ENCODE assay signal across 21 cellular contexts in the genomic region with DNA sequence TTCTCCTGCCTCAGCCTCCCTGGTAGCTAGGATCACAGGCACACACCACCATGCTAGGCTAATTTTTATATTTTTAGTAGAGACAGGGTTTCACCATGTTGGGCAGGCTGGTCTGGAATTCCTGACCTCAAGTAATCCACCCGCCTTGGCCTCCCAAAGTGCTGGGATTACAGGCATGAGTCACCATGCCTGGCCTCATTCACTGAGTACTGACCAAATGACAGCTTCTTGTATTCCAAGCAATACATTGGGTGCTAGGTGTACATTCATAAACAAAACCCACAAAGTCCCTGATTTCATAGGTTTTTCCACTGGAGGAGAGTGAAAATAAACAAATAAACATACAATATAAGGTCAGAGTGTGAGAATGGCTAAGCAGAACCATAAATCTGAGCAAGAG.
DNase-seq lines count a peak whose midpoint lies in the region; ATAC-seq and TF ChIP-seq lines count a peak whose summit lies in the region.
"Had no signal": no experiment of that assay in that cellular context is flagged by ENCODE, and none has a peak within 500 bp of the region (broad histone marks: within the 10 kb centered on the region; RNA-seq: fewer than 3 reads in every experiment).

No MANE protein-coding gene starts in this region.

- no peaks in the 10 kb centered on the region for H3K36me3 ChIP-seq in IMR-90 (ENCODE audit: control insufficient read depth, insufficient read depth, low read length)
- H3K36me3 ChIP-seq in esophagus muscularis mucosa = no peaks in the 10 kb centered on the region
- H3K36me3 ChIP-seq in neuronal stem cell (replicated peaks in 1 of 2; ENCODE audit: control insufficient read depth in 2 of 2, insufficient read depth in 2 of 2, low read length in 2 of 2) = no peaks in the 10 kb centered on the region
- H3K36me3 ChIP-seq: colonic mucosa, uterus had no signal

- no peak overlapping the region for H2BK20ac ChIP-seq in IMR-90 (ENCODE audit: low read depth, low read length)

- dilution Hi-C loops in IMR-90 (cut with HindIII; ENCODE audit: low sequenced_read_pairs, unreplicated experiment) = no loop called here

- H2AFZ ChIP-seq in IMR-90 (replicated peaks; ENCODE audit: low read length, poor library complexity) = no peak overlapping the region
- no peak overlapping the region for H2AFZ ChIP-seq in neuronal stem cell (ENCODE audit: low read length)

- no peaks in the 10 kb centered on the region for H4K20me1 ChIP-seq in IMR-90 (ENCODE audit: insufficient read depth, low read length)

- peaks cover 4% of the 10 kb centered on the region for H3K4me1 Mint-ChIP-seq in endothelial cell (ENCODE audit: unreplicated experiment)
- H3K4me1 Mint-ChIP-seq in activated CD4-positive, alpha-beta T cell treated with anti-CD3 and anti-CD28 coated beads, Interleukin-2, amount 10 ng/mL, durations not matched to agents 7 days and 5 days = no peaks in the 10 kb centered on the region
- H3K4me1 Mint-ChIP-seq: CD14-positive monocyte; stimulated activated naive CD8-positive, alpha-beta T cell treated with anti-CD3 and anti-CD28 coated beads, Interleukin-15, amount 100 ng/mL, for 72 hours had no signal

- H2BK5ac ChIP-seq in IMR-90 (ENCODE audit: low read depth, low read length, poor library complexity, severe bottlenecking) (no peak overlapping the region), neuronal stem cell (ENCODE audit: low read length) (no peak overlapping the region)

- H3K9me3 ChIP-seq in IMR-90 (ENCODE audit: control insufficient read depth, insufficient read depth, low read length) (no peaks in the 10 kb centered on the region), esophagus muscularis mucosa (no peaks in the 10 kb centered on the region), neuronal stem cell (replicated peaks in 1 of 2; ENCODE audit: control insufficient read depth in 2 of 2, insufficient read depth in 1 of 2, low read depth in 1 of 2, low read length in 2 of 2) (no peaks in the 10 kb centered on the region)
- H3K9me3 ChIP-seq: A549, colonic mucosa, uterus had no signal

- H2AK5ac ChIP-seq in IMR-90 (ENCODE audit: low read depth, low read length) (no peak overlapping the region), neuronal stem cell (ENCODE audit: low read depth, low read length) (no peak overlapping the region)

- in situ Hi-C loops in IMR-90 (cut with MboI; ENCODE audit: low sequenced_read_pairs) (no loop called here), astrocyte of the cerebellum (cut with HindIII; ENCODE audit: low sequenced_read_pairs) (no loop called here)

- no TSS peak for BruUV-seq in IMR-90 (replicated peaks; lab: Mats Ljungman, UMichigan)

- ATAC-seq in IMR-90 (ENCODE audit: low read depth) = peak; percentile 62; the same call in 1 of the 2 replicates
- ATAC-seq: A549; natural killer cell treated with Interleukin-12 subunit alpha and Interleukin-12 subunit beta and Interleukin-15 and Interleukin-18, amount 100 ng/mL, for 72 hours; stimulated activated naive CD8-positive, alpha-beta T cell treated with anti-CD3 and anti-CD28 coated beads, Interleukin-15, amount 100 ng/mL, for 72 hours had no signal

- no peak overlapping the region for H3K56ac ChIP-seq in IMR-90 (ENCODE audit: extremely low read depth, insufficient read depth, low read length)

- no peak overlapping the region for H3K4me3 Mint-ChIP-seq in endothelial cell (ENCODE audit: unreplicated experiment)
- H3K4me3 Mint-ChIP-seq in activated CD4-positive, alpha-beta T cell treated with anti-CD3 and anti-CD28 coated beads, Interleukin-2, amount 10 ng/mL, durations not matched to agents 7 days and 5 days = no peak overlapping the region
- H3K4me3 Mint-ChIP-seq: CD14-positive monocyte; H9; natural killer cell treated with Interleukin-12 subunit alpha and Interleukin-12 subunit beta and Interleukin-15 and Interleukin-18, amount 100 ng/mL, for 72 hours; stimulated activated naive CD8-positive, alpha-beta T cell treated with anti-CD3 and anti-CD28 coated beads, Interleukin-15, amount 100 ng/mL, for 72 hours had no signal

- H3K27me3 ChIP-seq in IMR-90 (ENCODE audit: control insufficient read depth, insufficient read depth, low read length) (peaks cover 13% of the 10 kb centered on the region), esophagus muscularis mucosa (no peaks in the 10 kb centered on the region), neuronal stem cell (ENCODE audit: control insufficient read depth in 3 of 3, insufficient read depth in 3 of 3, low read depth in 1 of 3, low read length in 3 of 3) (no peaks in the 10 kb centered on the region)
- H3K27me3 ChIP-seq: colonic mucosa, uterus had no signal

- TF ChIP-seq POLR2A in IMR-90 (IDR thresholded peaks at IDR 0.05; ENCODE audit: low read depth, low read length) = no peak
- no peak for TF ChIP-seq POLR2A in esophagus muscularis mucosa (IDR thresholded peaks at IDR 0.05; ENCODE audit: low read depth)

- no peaks in the 10 kb centered on the region for H3K79me1 ChIP-seq in IMR-90 (ENCODE audit: low read depth in 1 of 2, low read length in 2 of 2)
- H3K79me1 ChIP-seq in neuronal stem cell (ENCODE audit: low read depth, low read length) = no peaks in the 10 kb centered on the region

- TF ChIP-seq RAD21 in IMR-90 (IDR thresholded peaks at IDR 0.05; ENCODE audit: low read length) = no peak

- H3K27me3 Mint-ChIP-seq in endothelial cell (ENCODE audit: unreplicated experiment) = no peaks in the 10 kb centered on the region
- H3K27me3 Mint-ChIP-seq in activated CD4-positive, alpha-beta T cell treated with anti-CD3 and anti-CD28 coated beads, Interleukin-2, amount 10 ng/mL, durations not matched to agents 7 days and 5 days = peaks cover 3% of the 10 kb centered on the region
- H3K27me3 Mint-ChIP-seq: stimulated activated naive CD8-positive, alpha-beta T cell treated with anti-CD3 and anti-CD28 coated beads, Interleukin-15, amount 100 ng/mL, for 72 hours had no signal

- H3K27ac ChIP-seq in IMR-90 (ENCODE audit: insufficient read depth, low read length) (no peak overlapping the region), esophagus muscularis mucosa (replicated peaks in 1 of 4) (no peak overlapping the region), neuronal stem cell (replicated peaks; ENCODE audit: low read length) (no peak overlapping the region)
- H3K27ac ChIP-seq: A549, colonic mucosa, uterus had no signal

- H3K4ac ChIP-seq in IMR-90 (ENCODE audit: low read depth, low read length) = no peak overlapping the region
- H3K4ac ChIP-seq in neuronal stem cell (ENCODE audit: low read length) = no peak overlapping the region

- DNase-seq in Daoy (ENCODE audit: low read depth) (peak; percentile 38), IMR-90 (peak; percentile 18), astrocyte of the cerebellum (ENCODE audit: low read depth) (peak; percentile 1), glomerular visceral epithelial cell (ENCODE audit: extremely low spot score) (peak; percentile 30), esophagus muscularis mucosa (ENCODE audit: extremely low spot score) (no peak), endothelial cell (ENCODE audit: low spot score) (no peak), neuronal stem cell (ENCODE audit: low spot score) (no peak)
- no peak for DNase-seq in activated CD4-positive, alpha-beta T cell treated with anti-CD3 and anti-CD28 coated beads, Interleukin-2, amount 10 ng/mL, durations not matched to agents 7 days and 5 days
- DNase-seq: activated effector memory CD4-positive, alpha-beta T cell treated with Interleukin-2 at 50 U/mL for 16 hours; amygdala; colonic mucosa; glutamatergic neuron; H9; NCI-H2029; NCI-H524; stimulated activated naive CD8-positive, alpha-beta T cell treated with anti-CD3 and anti-CD28 coated beads, Interleukin-15, amount 100 ng/mL, for 72 hours; uterus had no signal

- H4K5ac ChIP-seq in IMR-90 (ENCODE audit: low read depth, low read length) = no peak overlapping the region

- no peak overlapping the region for H3K4me2 ChIP-seq in IMR-90 (ENCODE audit: low read depth, low read length)
- H3K4me2 ChIP-seq in neuronal stem cell (ENCODE audit: insufficient read depth, low read length, poor library complexity, severe bottlenecking) = no peak overlapping the region
- H3K4me2 ChIP-seq: A549 had no signal

- H3K4me3 ChIP-seq in IMR-90 (ENCODE audit: insufficient read depth, low read depth, low read length) (no peak overlapping the region), astrocyte of the cerebellum (ENCODE audit: low read depth, low read length) (no peak overlapping the region), esophagus muscularis mucosa (no peak overlapping the region), neuronal stem cell (ENCODE audit: low read length in 2 of 2) (no peak overlapping the region)
- H3K4me3 ChIP-seq: A549, colonic mucosa, lung, uterus had no signal

- POLR2A ChIA-PET in IMR-90 (lab: Charles Lee; ENCODE audit: unreplicated experiment) = no interaction called here
- POLR2A ChIA-PET in activated CD4-positive, alpha-beta T cell treated with anti-CD3 and anti-CD28 coated beads, Interleukin-2, amount 10 ng/mL, durations not matched to agents 7 days and 5 days (lab: Charles Lee) = no interaction called here

- H3K4me1 ChIP-seq in IMR-90 (ENCODE audit: control insufficient read depth, insufficient read depth, low read length) (no peaks in the 10 kb centered on the region), esophagus muscularis mucosa (no peaks in the 10 kb centered on the region), neuronal stem cell (ENCODE audit: control insufficient read depth in 2 of 2, insufficient read depth in 1 of 2, low read depth in 1 of 2, low read length in 2 of 2) (no peaks in the 10 kb centered on the region)
- H3K4me1 ChIP-seq: A549, colonic mucosa, uterus had no signal

- H3K9ac ChIP-seq in IMR-90 (ENCODE audit: low read depth, low read length) (no peak overlapping the region), neuronal stem cell (ENCODE audit: low read depth, low read length, poor library complexity) (no peak overlapping the region)

- no CpG with 5 or more reads among the region's 1 CpG for WGBS in IMR-90 (ENCODE audit: extremely low coverage in 2 of 2, insufficient read length in 1 of 2), 2 experiments
- 88% methylated on average over 1 of the region's 1 CpG for WGBS in esophagus muscularis mucosa
- WGBS in neuronal stem cell (ENCODE audit: extremely low coverage in 2 of 2, insufficient read length in 2 of 2, insufficient replicate concordance in 1 of 2), 2 donors = no CpG with 5 or more reads among the region's 1 CpG

- H3K14ac ChIP-seq in IMR-90 (replicated peaks; ENCODE audit: low read depth, low read length) = no peak overlapping the region
- no peak overlapping the region for H3K14ac ChIP-seq in neuronal stem cell (ENCODE audit: low read length)

- no peak overlapping the region for H2BK12ac ChIP-seq in neuronal stem cell (ENCODE audit: low read length)

- H3K23ac ChIP-seq in IMR-90 (ENCODE audit: low read depth, low read length) (no peak overlapping the region), neuronal stem cell (ENCODE audit: low read depth, low read length, poor library complexity) (no peak overlapping the region)

- H3K9me3 Mint-ChIP-seq in endothelial cell (ENCODE audit: unreplicated experiment) = no peaks in the 10 kb centered on the region
- no peaks in the 10 kb centered on the region for H3K9me3 Mint-ChIP-seq in activated CD4-positive, alpha-beta T cell treated with anti-CD3 and anti-CD28 coated beads, Interleukin-2, amount 10 ng/mL, durations not matched to agents 7 days and 5 days
- H3K9me3 Mint-ChIP-seq: CD14-positive monocyte; H9; natural killer cell treated with Interleukin-12 subunit alpha and Interleukin-12 subunit beta and Interleukin-15 and Interleukin-18, amount 100 ng/mL, for 72 hours; stimulated activated naive CD8-positive, alpha-beta T cell treated with anti-CD3 and anti-CD28 coated beads, Interleukin-15, amount 100 ng/mL, for 72 hours had no signal

- no peak overlapping the region for H3K27ac Mint-ChIP-seq in endothelial cell (ENCODE audit: unreplicated experiment)
- H3K27ac Mint-ChIP-seq in activated CD4-positive, alpha-beta T cell treated with anti-CD3 and anti-CD28 coated beads, Interleukin-2, amount 10 ng/mL, durations not matched to agents 7 days and 5 days = no peak overlapping the region
- H3K27ac Mint-ChIP-seq: CD14-positive monocyte; H9; natural killer cell treated with Interleukin-12 subunit alpha and Interleukin-12 subunit beta and Interleukin-15 and Interleukin-18, amount 100 ng/mL, for 72 hours; stimulated activated naive CD8-positive, alpha-beta T cell treated with anti-CD3 and anti-CD28 coated beads, Interleukin-15, amount 100 ng/mL, for 72 hours had no signal

- no peak overlapping the region for H4K91ac ChIP-seq in IMR-90 (ENCODE audit: insufficient read depth, low read depth, low read length)
- H4K91ac ChIP-seq in neuronal stem cell (ENCODE audit: low read depth, low read length, poor library complexity) = no peak overlapping the region

- TF ChIP-seq CTCF in IMR-90 (conservative IDR thresholded peaks at IDR 0.05; ENCODE audit: low read depth, low read length) (no peak), astrocyte of the cerebellum (IDR thresholded peaks at IDR 0.05; ENCODE audit: low read depth, low read length, missing control alignments) (no peak), esophagus muscularis mucosa (IDR thresholded peaks at IDR 0.05) (no peak), endothelial cell (IDR thresholded peaks at IDR 0.05; ENCODE audit: unreplicated experiment) (no peak)

- no peak overlapping the region for H2BK120ac ChIP-seq in IMR-90 (ENCODE audit: low read depth, low read length)
- H2BK120ac ChIP-seq in neuronal stem cell (ENCODE audit: low read depth, low read length) = no peak overlapping the region

- H3K9me1 ChIP-seq in IMR-90 (ENCODE audit: insufficient read depth, low read length) = no peaks in the 10 kb centered on the region

- intact Hi-C loops in IMR-90 (cut with micrococcal nuclease) = loop anchor here (5.0 kb wide), 1 partner anchor 1699 kb away; no protein-coding TSS in a partner anchor
- intact Hi-C loops in esophagus muscularis mucosa (cut with DNase I) = no loop called here

- no peak overlapping the region for H2AK9ac ChIP-seq in IMR-90 (replicated peaks; ENCODE audit: low read depth, low read length, poor library complexity)

- CTCF ChIA-PET in IMR-90 (lab: Yijun Ruan, JAX) = no interaction called here
- CTCF ChIA-PET in activated CD4-positive, alpha-beta T cell treated with anti-CD3 and anti-CD28 coated beads, Interleukin-2, amount 10 ng/mL, durations not matched to agents 7 days and 5 days (lab: Charles Lee) = no interaction called here

- no peak overlapping the region for H3K18ac ChIP-seq in IMR-90 (ENCODE audit: low read depth, low read length)
- no peak overlapping the region for H3K18ac ChIP-seq in neuronal stem cell (ENCODE audit: low read length)

- H2BK15ac ChIP-seq in IMR-90 (ENCODE audit: low read depth, low read length) = no peak overlapping the region
- H2BK15ac ChIP-seq in neuronal stem cell (ENCODE audit: low read length) = no peak overlapping the region

- no peaks in the 10 kb centered on the region for H3K36me3 Mint-ChIP-seq in endothelial cell (ENCODE audit: low read depth, unreplicated experiment)
- H3K36me3 Mint-ChIP-seq in activated CD4-positive, alpha-beta T cell treated with anti-CD3 and anti-CD28 coated beads, Interleukin-2, amount 10 ng/mL, durations not matched to agents 7 days and 5 days (ENCODE audit: low read depth) = no peaks in the 10 kb centered on the region
- H3K36me3 Mint-ChIP-seq: CD14-positive monocyte; natural killer cell treated with Interleukin-12 subunit alpha and Interleukin-12 subunit beta and Interleukin-15 and Interleukin-18, amount 100 ng/mL, for 72 hours had no signal

- H4K8ac ChIP-seq in IMR-90 (ENCODE audit: low read depth in 2 of 2, low read length in 2 of 2) (no peak overlapping the region), neuronal stem cell (ENCODE audit: low read depth, low read length) (no peak overlapping the region)

- TF ChIP-seq EP300 in esophagus muscularis mucosa (IDR thresholded peaks at IDR 0.05) = no peak

Comparison
In these comparisons a context has a peak if more than half of its experiments do, and no peak if none do; other contexts are left out.
1. DNase-seq: peak in Daoy (single experiment), IMR-90 (single experiment), astrocyte of the cerebellum (single experiment) and glomerular visceral epithelial cell (single experiment); none in esophagus muscularis mucosa (single experiment), endothelial cell (single experiment), activated CD4-positive, alpha-beta T cell treated with anti-CD3 and anti-CD28 coated beads, Interleukin-2, amount 10 ng/mL, durations not matched to agents 7 days and 5 days (single experiment) and neuronal stem cell (single experiment).